1 cellular context compared by ENCODE assay signal in genomic region chr12:121038861-121039654, GRCh38.
TF ChIP-seq lines count a peak whose summit lies in the region.

Gene OASL, minus strand, starts transcription at chr12:121039246. Its CDS starts 275 bp downstream, at chr12:121038971.

TF ChIP-seq in IMR-90, 13 proteins besides CTCF, POLR2A, EP300 and RAD21:
- TF ChIP-seq FOS (IDR thresholded peaks at IDR 0.05; ENCODE audit: low read depth, low read length) (no peak), BHLHE40 (IDR thresholded peaks at IDR 0.05; ENCODE audit: low read depth, low read length) (no peak), CHD1 (IDR thresholded peaks at IDR 0.05; ENCODE audit: low read depth, low read length) (no peak), NFE2L2 (IDR thresholded peaks at IDR 0.05; ENCODE audit: low read depth, low read length) (no peak), SMC3 (IDR thresholded peaks at IDR 0.05; ENCODE audit: low read depth, low read length) (no peak), USF2 (IDR thresholded peaks at IDR 0.05; ENCODE audit: low read depth, low read length) (no peak), MXI1 (IDR thresholded peaks at IDR 0.05; ENCODE audit: borderline replicate concordance, low read depth, low read length) (no peak), CEBPB (IDR thresholded peaks at IDR 0.05; ENCODE audit: low read depth, low read length) (no peak), MAFK (IDR thresholded peaks at IDR 0.05; ENCODE audit: low read depth, low read length) (no peak), RFX5 (IDR thresholded peaks at IDR 0.05; ENCODE audit: low read depth, low read length) (no peak), MAZ (IDR thresholded peaks at IDR 0.05; ENCODE audit: borderline replicate concordance, low read depth, low read length) (no peak), RCOR1 (IDR thresholded peaks at IDR 0.05; ENCODE audit: insufficient replicate concordance, low read length) (no peak)
- TF ChIP-seq, protein P1, sequence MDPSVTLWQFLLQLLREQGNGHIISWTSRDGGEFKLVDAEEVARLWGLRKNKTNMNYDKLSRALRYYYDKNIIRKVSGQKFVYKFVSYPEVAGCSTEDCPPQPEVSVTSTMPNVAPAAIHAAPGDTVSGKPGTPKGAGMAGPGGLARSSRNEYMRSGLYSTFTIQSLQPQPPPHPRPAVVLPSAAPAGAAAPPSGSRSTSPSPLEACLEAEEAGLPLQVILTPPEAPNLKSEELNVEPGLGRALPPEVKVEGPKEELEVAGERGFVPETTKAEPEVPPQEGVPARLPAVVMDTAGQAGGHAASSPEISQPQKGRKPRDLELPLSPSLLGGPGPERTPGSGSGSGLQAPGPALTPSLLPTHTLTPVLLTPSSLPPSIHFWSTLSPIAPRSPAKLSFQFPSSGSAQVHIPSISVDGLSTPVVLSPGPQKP (IDR thresholded peaks at IDR 0.05; ENCODE audit: borderline replicate concordance, low read depth, low read length) = no peak
TF ChIP-seq in IMR-90: peak in this region for 0.
